1 cellular context compared by ENCODE assay signal in genomic region chr18:71951021-71951420, GRCh38.
TF ChIP-seq lines count a peak whose summit lies in the region.

No MANE protein-coding gene starts in this region.

TF ChIP-seq in GM23338, 12 proteins besides CTCF, POLR2A, EP300 and RAD21 (continued from another document):
- TF ChIP-seq ETS1 (IDR thresholded peaks at IDR 0.05): no peak
- TF ChIP-seq STAT1 (IDR thresholded peaks at IDR 0.05; ENCODE audit: unreplicated experiment): no peak
